In genomic region chr6:4521070-4521469, GRCh38 we compare ENCODE assay signal across 24 cellular contexts.
"Had no signal": no experiment of that assay in that cellular context is flagged by ENCODE, and none has a peak within 500 bp of the region (broad histone marks: within the 10 kb centered on the region; RNA-seq: fewer than 3 reads in every experiment).

No MANE protein-coding gene starts in this region.

- H3K4me3 Mint-ChIP-seq: immature natural killer cell, nephron had no signal

- H3K4me1 Mint-ChIP-seq: nephron had no signal

- H3K27ac Mint-ChIP-seq: immature natural killer cell, nephron, progenitor cell of endocrine pancreas had no signal

- H3K36me3 Mint-ChIP-seq: immature natural killer cell, naive B cell had no signal

- DNase-seq: colonic mucosa; dermis blood vessel endothelial cell; esophagus squamous epithelium; foreskin fibroblast; immature natural killer cell; kidney; left cardiac atrium; left ventricle myocardium superior; mesenchymal stem cell; midbrain; naive B cell; nucleus accumbens; pancreas; right cardiac atrium; stimulated activated CD4-positive, alpha-beta T cell treated with anti-CD3 and anti-CD28 coated beads, Interleukin-2, amount 100 ng/mL, for 48 hours; stimulated activated naive CD8-positive, alpha-beta T cell treated with anti-CD3 and anti-CD28 coated beads, Interleukin-15, Interleukin-2, amounts not matched to agents 100 U/mL and 50 U/mL, for 24 hours; thyroid gland; upper lobe of left lung; uterus had no signal

- H3K4me1 ChIP-seq: colonic mucosa, esophagus squamous epithelium, pancreas, suprapubic skin, thyroid gland, upper lobe of left lung, uterus had no signal

- H3K27ac ChIP-seq: colonic mucosa, esophagus squamous epithelium, pancreas, suprapubic skin, thyroid gland, upper lobe of left lung, uterus had no signal

- H3K27me3 ChIP-seq: colonic mucosa, pancreas, suprapubic skin, thyroid gland, upper lobe of left lung, uterus had no signal

- H3K4me3 ChIP-seq: colonic mucosa, esophagus squamous epithelium, lung, pancreas, smooth muscle cell, suprapubic skin, thyroid gland, upper lobe of left lung, uterus had no signal

- H3K36me3 ChIP-seq: colonic mucosa, esophagus squamous epithelium, pancreas, suprapubic skin, thyroid gland, upper lobe of left lung, uterus had no signal

- H3K9me3 Mint-ChIP-seq: immature natural killer cell had no signal

- H3K9me3 ChIP-seq: colonic mucosa, esophagus squamous epithelium, pancreas, suprapubic skin, thyroid gland, upper lobe of left lung, uterus had no signal

- H3K4me2 ChIP-seq: smooth muscle cell had no signal

- ATAC-seq: left cardiac atrium; left ventricle myocardium superior; pancreas; right cardiac atrium; stimulated activated naive CD8-positive, alpha-beta T cell treated with anti-CD3 and anti-CD28 coated beads, Interleukin-15, Interleukin-2, amounts not matched to agents 100 U/mL and 50 U/mL, for 24 hours had no signal
